ENCODE assay signal across 15 cellular contexts in the genomic region with DNA sequence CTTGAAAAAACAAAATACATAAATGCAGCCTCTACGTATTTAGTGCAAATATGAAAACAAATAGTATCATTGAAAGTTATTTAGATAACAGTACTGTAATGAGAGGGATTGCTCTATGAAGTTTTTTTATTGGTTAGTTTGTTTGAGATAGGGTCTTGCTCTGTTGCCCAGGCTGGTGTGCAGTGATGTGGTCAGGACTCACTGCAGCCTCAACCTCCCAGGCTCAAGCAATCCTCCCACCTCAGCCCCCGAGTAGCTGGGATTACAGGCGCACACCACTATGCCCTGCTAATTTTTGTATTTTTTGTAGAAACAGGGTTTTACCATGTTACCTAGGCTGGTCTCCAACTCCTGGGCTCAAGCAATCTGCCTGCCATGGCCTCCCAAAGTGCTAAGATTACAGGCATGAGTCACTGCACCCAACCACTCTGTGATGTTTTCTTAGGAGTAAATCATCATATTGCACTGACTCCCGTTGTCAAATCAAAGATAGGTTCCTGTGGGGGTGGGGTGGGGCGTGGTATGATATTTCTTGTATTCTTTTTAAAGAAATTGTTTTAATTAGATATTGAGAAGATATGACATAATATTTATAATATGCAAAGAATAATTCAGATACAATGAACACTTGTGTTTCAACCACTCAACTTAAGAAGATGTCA.
DNase-seq lines count a peak whose midpoint lies in the region; ATAC-seq and TF ChIP-seq lines count a peak whose summit lies in the region.
"Had no signal": no experiment of that assay in that cellular context is flagged by ENCODE, and none has a peak within 500 bp of the region (broad histone marks: within the 10 kb centered on the region; RNA-seq: fewer than 3 reads in every experiment).

No MANE protein-coding gene starts in this region.

- H3K4me1 Mint-ChIP-seq in MCF 10A (ENCODE audit: insufficient read depth, unreplicated experiment), result no peaks in the 10 kb centered on the region

- no peaks in the 10 kb centered on the region for H3K9me3 Mint-ChIP-seq in MCF 10A (ENCODE audit: unreplicated experiment)
- H3K9me3 Mint-ChIP-seq: H9 had no signal

- no peaks in the 10 kb centered on the region for H3K9me3 ChIP-seq in breast epithelium
- H3K9me3 ChIP-seq in Panc1 (ENCODE audit: control insufficient read depth, insufficient read depth, low read depth, low read length), result no peaks in the 10 kb centered on the region
- H3K9me3 ChIP-seq: thyroid gland had no signal

- peaks cover 0 to 32% of the 10 kb centered on the region in 2 donors for H3K27me3 ChIP-seq in breast epithelium
- H3K27me3 ChIP-seq in Panc1 (ENCODE audit: control insufficient read depth, insufficient read depth, low read length), result no peaks in the 10 kb centered on the region
- H3K27me3 ChIP-seq: cardiac muscle cell, thyroid gland had no signal

- no peak overlapping the region for H3K27ac Mint-ChIP-seq in MCF 10A (ENCODE audit: low read depth, unreplicated experiment)
- H3K27ac Mint-ChIP-seq: H9 had no signal

- DNase-seq in MCF 10A (ENCODE audit: unreplicated experiment) (peak; percentile 65), breast epithelium (ENCODE audit: low spot score in 2 of 2) (no peak), Panc1 (ENCODE audit: low read depth, low spot score) (no peak), epithelial cell of esophagus (ENCODE audit: low read depth) (peak; percentile 64), NCI-H2107 (lab: John Stamatoyannopoulos, UW) (no peak)
- DNase-seq: activated gamma-delta T cell; H9; NCI-H1417; NCI-H446 treated with DMSO at 0.1 percent for 48 hours; stimulated activated CD4-positive, alpha-beta T cell treated with anti-CD3 and anti-CD28 coated beads, Interleukin-4, amount 100 ng/mL, for 4 hours had no signal

- H3K4me1 ChIP-seq in breast epithelium (no peaks in the 10 kb centered on the region), Panc1 (ENCODE audit: control insufficient read depth, insufficient read depth, low read length) (no peaks in the 10 kb centered on the region; the same call in 1 of the 2 replicates)

- POLR2A ChIA-PET in MCF 10A (lab: Yijun Ruan, JAX) (interaction anchor here (0.6 kb wide), 1 partner anchor 68 kb away, joined by 3 read pairs; no protein-coding TSS in a partner anchor), Panc1 (lab: Charles Lee) (no interaction called here)

- CTCF ChIA-PET in MCF 10A (lab: Yijun Ruan, JAX) (no interaction called here), Panc1 (lab: Charles Lee) (no interaction called here)

- H3K27ac ChIP-seq in breast epithelium, result no peak overlapping the region
- H3K27ac ChIP-seq in Panc1 (ENCODE audit: low read length), result no peak overlapping the region
- H3K27ac ChIP-seq: cardiac muscle cell, thyroid gland had no signal

- H3K4me3 Mint-ChIP-seq in MCF 10A (ENCODE audit: unreplicated experiment), result no peak overlapping the region
- H3K4me3 Mint-ChIP-seq: H9 had no signal

- no peak overlapping the region for H3K4me3 ChIP-seq in breast epithelium
- no peak overlapping the region for H3K4me3 ChIP-seq in Panc1 (ENCODE audit: low read depth in 2 of 2, low read length in 2 of 2)
- no peak overlapping the region for H3K4me3 ChIP-seq in epithelial cell of esophagus (ENCODE audit: low read length)
- H3K4me3 ChIP-seq: cardiac muscle cell, thyroid gland had no signal

- intact Hi-C loops in MCF 10A (cut with micrococcal nuclease) (no loop called here), breast epithelium (cut with DNase I; ENCODE audit: low total_unique reads) (no loop called here), Panc1 (cut with micrococcal nuclease; ENCODE audit: unreplicated experiment) (no loop called here)

- peaks cover 36% of the 10 kb centered on the region for H3K27me3 Mint-ChIP-seq in MCF 10A (ENCODE audit: insufficient read depth, unreplicated experiment)

- H3K36me3 Mint-ChIP-seq in MCF 10A (ENCODE audit: insufficient read depth, unreplicated experiment), result peaks cover 12% of the 10 kb centered on the region

- TF ChIP-seq POLR2A in breast epithelium (IDR thresholded peaks at IDR 0.05), result no peak

- in situ Hi-C loops in Panc1 (cut with HindIII; ENCODE audit: low pct_unique_long_range_greater_than_20kb, low sequenced_read_pairs), result no loop called here

- no peak for TF ChIP-seq CTCF in MCF 10A (IDR thresholded peaks at IDR 0.05; ENCODE audit: unreplicated experiment)
- TF ChIP-seq CTCF in breast epithelium (IDR thresholded peaks at IDR 0.05), result no peak
- TF ChIP-seq CTCF in Panc1 (IDR thresholded peaks at IDR 0.05), result no peak
- TF ChIP-seq CTCF in epithelial cell of esophagus (IDR thresholded peaks at IDR 0.05; ENCODE audit: insufficient read depth, low read depth, low read length, missing control alignments), result no peak

- H3K36me3 ChIP-seq in breast epithelium (no peaks in the 10 kb centered on the region), Panc1 (ENCODE audit: control insufficient read depth, insufficient read depth, low read length) (no peaks in the 10 kb centered on the region)
- H3K36me3 ChIP-seq: thyroid gland had no signal

- no TSS peak for BruUV-seq in MCF 10A (replicated peaks; lab: Mats Ljungman, UMichigan)
- no TSS peak for BruUV-seq in Panc1 (replicated peaks; lab: Mats Ljungman, UMichigan)

- ATAC-seq in Panc1 (peak; percentile 67; the same call in 1 of the 2 replicates), GM18502 (IDR thresholded peaks at IDR 0.05; ENCODE audit: poor library complexity, unreplicated experiment) (no peak), GM21367 (IDR thresholded peaks at IDR 0.05; ENCODE audit: unreplicated experiment) (no peak), GM19324 (IDR thresholded peaks at IDR 0.05; ENCODE audit: low FRiP score, unreplicated experiment) (no peak)

Comparison
In these comparisons a context has a peak if more than half of its experiments do, and no peak if none do; other contexts are left out.
1. DNase-seq: peak in MCF 10A (single experiment) and epithelial cell of esophagus (single experiment); none in breast epithelium (0 of 2), Panc1 (single experiment) and NCI-H2107 (single experiment).